In genomic region chr6:15483060-15483459, GRCh38 we compare ENCODE assay signal across 20 cellular contexts.
A peak's percentile ranks its signal among the peaks of the same experiment; 100 is the strongest.
DNase-seq lines count a peak whose midpoint lies in the region; ATAC-seq, FAIRE-seq and TF ChIP-seq lines count a peak whose summit lies in the region.
"Had no signal": no experiment of that assay in that cellular context is flagged by ENCODE, and none has a peak within 500 bp of the region (broad histone marks: within the 10 kb centered on the region; RNA-seq: fewer than 3 reads in every experiment).

No MANE protein-coding gene starts in this region.

- H3K4me1 ChIP-seq in gastrocnemius medialis = peaks cover 68 to 75% of the 10 kb centered on the region in 2 donors

- H3K36me3 Mint-ChIP-seq in activated CD4-positive, alpha-beta T cell treated with anti-CD3 and anti-CD28 coated beads for 36 hours (ENCODE audit: low read depth) = peaks cover 30% of the 10 kb centered on the region
- H3K36me3 Mint-ChIP-seq in activated CD4-positive, alpha-beta T cell treated with anti-CD3 and anti-CD28 coated beads, Interleukin-2, amount 10 ng/mL, durations not matched to agents 7 days and 5 days (ENCODE audit: low read depth) = peaks cover 17% of the 10 kb centered on the region
- H3K36me3 Mint-ChIP-seq: IgD-negative memory B cell had no signal

- intact Hi-C loops in activated CD4-positive, alpha-beta T cell treated with anti-CD3 and anti-CD28 coated beads for 36 hours (cut with DNase I, micrococcal nuclease) = loop anchor here in 1 of 2 experiments (2.0 kb wide), 1 partner anchor 234 kb away; no protein-coding TSS in a partner anchor
- intact Hi-C loops in gastrocnemius medialis (cut with DNase I; ENCODE audit: low total_unique reads) = loop anchor here (5.0 kb wide), 1 partner anchor 121 kb away; no protein-coding TSS in a partner anchor

- H3K27ac Mint-ChIP-seq in activated CD4-positive, alpha-beta T cell treated with anti-CD3 and anti-CD28 coated beads for 36 hours = no peak overlapping the region
- H3K27ac Mint-ChIP-seq in activated CD4-positive, alpha-beta T cell treated with anti-CD3 and anti-CD28 coated beads, Interleukin-2, amount 10 ng/mL, durations not matched to agents 7 days and 5 days = no peak overlapping the region
- H3K27ac Mint-ChIP-seq: HFFc6, IgD-negative memory B cell had no signal

- POLR2A ChIA-PET in activated CD4-positive, alpha-beta T cell treated with anti-CD3 and anti-CD28 coated beads for 36 hours (lab: Charles Lee) = no interaction called here
- POLR2A ChIA-PET in activated CD4-positive, alpha-beta T cell treated with anti-CD3 and anti-CD28 coated beads, Interleukin-2, amount 10 ng/mL, durations not matched to agents 7 days and 5 days (lab: Charles Lee) = no interaction called here

- H3K27me3 Mint-ChIP-seq in activated CD4-positive, alpha-beta T cell treated with anti-CD3 and anti-CD28 coated beads for 36 hours = no peaks in the 10 kb centered on the region
- H3K27me3 Mint-ChIP-seq in activated CD4-positive, alpha-beta T cell treated with anti-CD3 and anti-CD28 coated beads, Interleukin-2, amount 10 ng/mL, durations not matched to agents 7 days and 5 days = no peaks in the 10 kb centered on the region
- H3K27me3 Mint-ChIP-seq: IgD-negative memory B cell had no signal

- DNase-seq in activated CD4-positive, alpha-beta T cell treated with anti-CD3 and anti-CD28 coated beads for 36 hours = no peak
- DNase-seq in activated CD4-positive, alpha-beta T cell treated with anti-CD3 and anti-CD28 coated beads, Interleukin-2, amount 10 ng/mL, durations not matched to agents 7 days and 5 days = no peak
- DNase-seq in LHCN-M2 (ENCODE audit: low read depth) (peak; percentile 46), bronchial epithelial cell (ENCODE audit: low read depth) (peak; percentile 37), gastrocnemius medialis (no peak), NCI-H345 treated with DMSO at 0.1 percent for 48 hours (lab: John Stamatoyannopoulos, UW; ENCODE audit: unreplicated experiment) (no peak), cerebellum (ENCODE audit: low spot score) (no peak)
- DNase-seq: C1 segment of cervical spinal cord, DMS79, GF-D8, GOT3, HFFc6, NCI-H1105, NCI-H187, NCI-H2171 treated with DMSO at 0.1 percent for 48 hours, NCI-H510A treated with DMSO at 0.1 percent for 48 hours, SIG-M5 had no signal

- H3K27me3 ChIP-seq in bronchial epithelial cell (ENCODE audit: control insufficient read depth, insufficient read depth, low read length) (no peaks in the 10 kb centered on the region), gastrocnemius medialis (no peaks in the 10 kb centered on the region)

- TF ChIP-seq CTCF in bronchial epithelial cell (IDR thresholded peaks at IDR 0.05; ENCODE audit: insufficient read depth, low read length, severe bottlenecking) (no peak), gastrocnemius medialis (IDR thresholded peaks at IDR 0.05 in 4 of 5, conservative IDR thresholded peaks at IDR 0.05 in 1 of 5) (no peak)

- peaks cover 14% of the 10 kb centered on the region for H3K36me3 ChIP-seq in bronchial epithelial cell (ENCODE audit: control insufficient read depth, insufficient read depth, low read length)
- peaks cover 0 to 10% of the 10 kb centered on the region in 2 donors for H3K36me3 ChIP-seq in gastrocnemius medialis

- peak; percentile 36 for ATAC-seq in activated CD4-positive, alpha-beta T cell treated with anti-CD3 and anti-CD28 coated beads for 36 hours
- ATAC-seq in gastrocnemius medialis (no peak), HG03025 (IDR thresholded peaks at IDR 0.05; ENCODE audit: low FRiP score, unreplicated experiment) (no peak)

- no peak overlapping the region for H3K4me3 Mint-ChIP-seq in activated CD4-positive, alpha-beta T cell treated with anti-CD3 and anti-CD28 coated beads for 36 hours
- no peak overlapping the region for H3K4me3 Mint-ChIP-seq in activated CD4-positive, alpha-beta T cell treated with anti-CD3 and anti-CD28 coated beads, Interleukin-2, amount 10 ng/mL, durations not matched to agents 7 days and 5 days
- H3K4me3 Mint-ChIP-seq: HFFc6, IgD-negative memory B cell had no signal

- H3K4me3 ChIP-seq in bronchial epithelial cell (ENCODE audit: low read depth, low read length) (no peak overlapping the region), gastrocnemius medialis (no peak overlapping the region)

- no peak for FAIRE-seq in bronchial epithelial cell (lab: Jason Lieb, UNC)
- FAIRE-seq: A204.1 had no signal

- no peaks in the 10 kb centered on the region for H3K9me3 Mint-ChIP-seq in activated CD4-positive, alpha-beta T cell treated with anti-CD3 and anti-CD28 coated beads for 36 hours (ENCODE audit: low read depth)
- no peaks in the 10 kb centered on the region for H3K9me3 Mint-ChIP-seq in activated CD4-positive, alpha-beta T cell treated with anti-CD3 and anti-CD28 coated beads, Interleukin-2, amount 10 ng/mL, durations not matched to agents 7 days and 5 days
- H3K9me3 Mint-ChIP-seq: HFFc6, IgD-negative memory B cell had no signal

- TF ChIP-seq POLR2A in gastrocnemius medialis (IDR thresholded peaks at IDR 0.05) = no peak

- CTCF ChIA-PET in activated CD4-positive, alpha-beta T cell treated with anti-CD3 and anti-CD28 coated beads for 36 hours (lab: Charles Lee) = interaction anchor here (1.7 to 2.2 kb wide), 2 partner anchors 8 to 9 kb away, joined by 6 to 8 read pairs; no protein-coding TSS in a partner anchor
- CTCF ChIA-PET in activated CD4-positive, alpha-beta T cell treated with anti-CD3 and anti-CD28 coated beads, Interleukin-2, amount 10 ng/mL, durations not matched to agents 7 days and 5 days (lab: Charles Lee) = no interaction called here

- no peaks in the 10 kb centered on the region for H3K9me3 ChIP-seq in gastrocnemius medialis

- H3K4me1 Mint-ChIP-seq in activated CD4-positive, alpha-beta T cell treated with anti-CD3 and anti-CD28 coated beads for 36 hours = peaks cover 57% of the 10 kb centered on the region
- peaks cover 37% of the 10 kb centered on the region for H3K4me1 Mint-ChIP-seq in activated CD4-positive, alpha-beta T cell treated with anti-CD3 and anti-CD28 coated beads, Interleukin-2, amount 10 ng/mL, durations not matched to agents 7 days and 5 days

- in situ Hi-C loops in gastrocnemius medialis (cut with MboI; ENCODE audit: low sequenced_read_pairs in 4 of 4) = loop anchor here in 2 of 4 donors (25.0 kb wide), 3 partner anchors 221 to 1271 kb away; no protein-coding TSS in a partner anchor

- H3K27ac ChIP-seq in gastrocnemius medialis = peak overlapping the region; percentile 75 to 87 (median 83)

Comparison
In these comparisons a context has a peak if more than half of its experiments do, and no peak if none do; other contexts are left out.
1. DNase-seq: peak in LHCN-M2 (single experiment) and bronchial epithelial cell (single experiment); none in activated CD4-positive, alpha-beta T cell treated with anti-CD3 and anti-CD28 coated beads for 36 hours (single experiment), activated CD4-positive, alpha-beta T cell treated with anti-CD3 and anti-CD28 coated beads, Interleukin-2, amount 10 ng/mL, durations not matched to agents 7 days and 5 days (single experiment), gastrocnemius medialis (0 of 2), NCI-H345 treated with DMSO at 0.1 percent for 48 hours (single experiment) and cerebellum (single experiment).